In the genomic region with DNA sequence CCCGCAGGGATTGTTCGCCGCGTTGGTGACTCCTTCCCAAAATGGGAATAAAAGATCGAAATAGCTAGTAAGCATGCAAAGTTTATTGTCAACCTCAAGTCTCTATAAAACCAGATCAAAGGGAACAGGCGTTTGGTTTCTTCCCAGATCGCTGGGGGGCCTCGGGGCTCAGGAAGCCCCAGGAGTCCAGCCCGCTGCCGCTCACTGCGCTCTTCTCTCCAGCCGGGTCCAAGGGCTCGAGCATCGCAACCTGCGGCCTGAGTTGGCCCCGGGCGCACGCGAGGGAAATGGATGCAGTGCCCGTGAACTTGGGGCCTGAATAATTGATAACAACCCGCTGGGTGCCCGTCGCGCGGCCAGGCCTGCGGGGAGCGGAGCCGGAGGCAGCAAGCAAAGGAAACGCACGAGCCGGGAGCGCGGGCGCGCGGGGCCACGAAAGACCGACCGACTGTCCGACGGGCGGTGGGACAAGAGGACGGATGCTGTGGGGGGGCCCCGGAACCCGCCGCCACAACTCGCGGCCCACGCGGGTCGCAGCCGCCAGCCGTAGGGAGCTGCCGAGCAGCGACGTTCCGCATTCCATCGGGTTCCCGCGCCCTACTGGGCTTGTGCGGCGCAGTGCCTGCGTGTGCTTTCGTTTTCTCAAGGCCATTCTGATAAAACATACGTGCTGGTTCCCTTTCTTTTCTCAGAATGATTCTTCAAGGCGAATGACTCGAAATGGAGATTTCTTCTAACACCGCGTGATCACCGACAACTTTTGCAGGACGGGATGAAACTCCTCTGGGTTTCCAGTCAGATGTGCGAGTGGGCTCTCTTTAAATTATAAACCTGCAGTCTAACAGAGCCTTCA, we compare ENCODE assay signal across 8 cellular contexts. TPM values are rescaled to one million over a fixed set of nuclear protein-coding genes. Genes with fewer than 3 reads are reported as not detected.
DNase-seq lines count a peak whose midpoint lies in the region; ATAC-seq and TF ChIP-seq lines count a peak whose summit lies in the region.

No MANE protein-coding gene starts in this region.

- peaks cover 38 to 54% of the 10 kb centered on the region in 2 donors for H3K27me3 Mint-ChIP-seq in natural killer cell treated with Interleukin-12 subunit alpha and Interleukin-12 subunit beta and Interleukin-15 and Interleukin-18, amount 100 ng/mL, for 72 hours

- H3K9me3 Mint-ChIP-seq in natural killer cell treated with Interleukin-12 subunit alpha and Interleukin-12 subunit beta and Interleukin-15 and Interleukin-18, amount 100 ng/mL, for 72 hours, result no peaks in the 10 kb centered on the region

- H3K4me1 Mint-ChIP-seq in natural killer cell treated with Interleukin-12 subunit alpha and Interleukin-12 subunit beta and Interleukin-15 and Interleukin-18, amount 100 ng/mL, for 72 hours (ENCODE audit: low read depth in 2 of 2), result peaks cover 8 to 25% of the 10 kb centered on the region in 2 donors

- H3K4me3 ChIP-seq in fibroblast of the aortic adventitia (ENCODE audit: low read depth, low read length), result peak overlapping the region; percentile 62

- TF ChIP-seq CTCF in fibroblast of the aortic adventitia (IDR thresholded peaks at IDR 0.05; ENCODE audit: insufficient read depth, low read length), result no peak

- no peak overlapping the region for H3K27ac Mint-ChIP-seq in natural killer cell treated with Interleukin-12 subunit alpha and Interleukin-12 subunit beta and Interleukin-15 and Interleukin-18, amount 100 ng/mL, for 72 hours

- peak overlapping the region; percentile 83 for H3K4me3 Mint-ChIP-seq in natural killer cell treated with Interleukin-12 subunit alpha and Interleukin-12 subunit beta and Interleukin-15 and Interleukin-18, amount 100 ng/mL, for 72 hours

- peak; percentile 68 for DNase-seq in activated CD8-positive, alpha-beta memory T cell treated with anti-CD3 and anti-CD28 coated beads for 24 hours
- no peak for DNase-seq in activated CD8-positive, alpha-beta memory T cell treated with anti-CD3 and anti-CD28 coated beads, Interleukin-2, amount 50 U/mL, for 4 hours
- DNase-seq in activated CD4-positive, alpha-beta T cell treated with anti-CD3 and anti-CD28 coated beads, Interleukin-2, amount 50 U/mL, for 48 hours, result peak; percentile 35 to 48
- DNase-seq in fibroblast of the aortic adventitia (ENCODE audit: low read depth) (peak; percentile 66), hippocampal formation (lab: John Stamatoyannopoulos, UW) (no peak), NCI-H1417 treated with DMSO at 0.1 percent for 48 hours (lab: John Stamatoyannopoulos, UW) (no peak)
- DNase-seq in natural killer cell treated with Interleukin-12 subunit alpha and Interleukin-12 subunit beta and Interleukin-15 and Interleukin-18, amount 100 ng/mL, for 72 hours (ENCODE audit: low spot score), result no peak

- no peaks in the 10 kb centered on the region for H3K36me3 Mint-ChIP-seq in natural killer cell treated with Interleukin-12 subunit alpha and Interleukin-12 subunit beta and Interleukin-15 and Interleukin-18, amount 100 ng/mL, for 72 hours

- ATAC-seq in natural killer cell treated with Interleukin-12 subunit alpha and Interleukin-12 subunit beta and Interleukin-15 and Interleukin-18, amount 100 ng/mL, for 72 hours, result peak; percentile 72 to 73
- ATAC-seq in GM18498 (IDR thresholded peaks at IDR 0.05; ENCODE audit: unreplicated experiment), result no peak

RNA-seq across cellular contexts. Expression of a gene that starts 14.0 kb away (rescaled TPM):
- total RNA-seq in fibroblast of the aortic adventitia (ENCODE audit: low replicate concordance), result 0.09 TPM in 1 of 2 replicates, not detected in the other
- not detected for total RNA-seq in natural killer cell treated with Interleukin-12 subunit alpha and Interleukin-12 subunit beta and Interleukin-15 and Interleukin-18, amount 100 ng/mL, for 72 hours

RNA-seq across cellular contexts. Expression of a gene that starts 27.8 kb away (rescaled TPM):
- total RNA-seq in fibroblast of the aortic adventitia (ENCODE audit: low replicate concordance), result not detected in 2 replicates
- total RNA-seq in natural killer cell treated with Interleukin-12 subunit alpha and Interleukin-12 subunit beta and Interleukin-15 and Interleukin-18, amount 100 ng/mL, for 72 hours, result not detected

RNA-seq across cellular contexts. Expression of a gene that starts 50.0 kb away (rescaled TPM):
- total RNA-seq in fibroblast of the aortic adventitia (ENCODE audit: low replicate concordance), result 29.0 and 50.3 TPM in 2 replicates
- 10 to 100 TPM; 38.9 to 57.0 TPM for total RNA-seq in natural killer cell treated with Interleukin-12 subunit alpha and Interleukin-12 subunit beta and Interleukin-15 and Interleukin-18, amount 100 ng/mL, for 72 hours

Comparison
In these comparisons a context has a peak if more than half of its experiments do, and no peak if none do; other contexts are left out.
1. DNase-seq: peak in activated CD8-positive, alpha-beta memory T cell treated with anti-CD3 and anti-CD28 coated beads for 24 hours (single experiment), activated CD4-positive, alpha-beta T cell treated with anti-CD3 and anti-CD28 coated beads, Interleukin-2, amount 50 U/mL, for 48 hours (2 of 2) and fibroblast of the aortic adventitia (single experiment); none in activated CD8-positive, alpha-beta memory T cell treated with anti-CD3 and anti-CD28 coated beads, Interleukin-2, amount 50 U/mL, for 4 hours (single experiment), natural killer cell treated with Interleukin-12 subunit alpha and Interleukin-12 subunit beta and Interleukin-15 and Interleukin-18, amount 100 ng/mL, for 72 hours (single experiment), hippocampal formation (0 of 2) and NCI-H1417 treated with DMSO at 0.1 percent for 48 hours (single experiment).